ENCODE assay signal across 28 cellular contexts in genomic region chr4:15241946-15242345, GRCh38.
"Had no signal": no experiment of that assay in that cellular context is flagged by ENCODE, and none has a peak within 500 bp of the region (broad histone marks: within the 10 kb centered on the region; RNA-seq: fewer than 3 reads in every experiment).

No MANE protein-coding gene starts in this region.

- H3K9me3 ChIP-seq: body of pancreas, esophagus muscularis mucosa, gastrocnemius medialis had no signal

- H3K4me3 ChIP-seq: body of pancreas, esophagus muscularis mucosa, gastrocnemius medialis had no signal

- H3K27ac ChIP-seq: body of pancreas, esophagus muscularis mucosa, foreskin keratinocyte, gastrocnemius medialis, VCaP had no signal

- H3K27me3 ChIP-seq: body of pancreas, esophagus muscularis mucosa, gastrocnemius medialis had no signal

- H3K36me3 ChIP-seq: esophagus muscularis mucosa, gastrocnemius medialis had no signal

- ATAC-seq: activated CD8-positive, alpha-beta T cell treated with anti-CD3 and anti-CD28 coated beads for 36 hours; activated T-cell treated with anti-CD3 and anti-CD28 coated beads, Interleukin-2, amount 50 U/mL, for 4 hours; activated T-helper 17 cell treated with anti-CD3 and anti-CD28 coated beads, Interleukin-2, amount 50 U/mL, for 72 hours; body of pancreas; effector memory CD8-positive, alpha-beta T cell; foreskin keratinocyte; gastrocnemius medialis; WTC11 had no signal

- H3K4me1 ChIP-seq: body of pancreas, foreskin keratinocyte, gastrocnemius medialis had no signal

- DNase-seq: activated CD4-positive, alpha-beta T cell treated with anti-CD3 and anti-CD28 coated beads for 1 hour; activated CD4-positive, alpha-beta T cell treated with anti-CD3 and anti-CD28 coated beads for 4 hours; activated CD4-positive, alpha-beta T cell treated with anti-CD3 and anti-CD28 coated beads, Interleukin-2, amount 10 ng/mL, durations not matched to agents 7 days and 5 days; activated CD4-positive, alpha-beta T cell treated with anti-CD3 and anti-CD28 coated beads, Interleukin-2, amount 50 U/mL, for 48 hours; activated CD8-positive, alpha-beta memory T cell treated with anti-CD3 and anti-CD28 coated beads for 24 hours; activated CD8-positive, alpha-beta T cell treated with anti-CD3 and anti-CD28 coated beads for 36 hours; activated effector memory CD4-positive, alpha-beta T cell treated with Interleukin-2 at 50 U/mL for 16 hours; activated gamma-delta T cell treated with Interleukin-2 at 50 U/mL for 16 hours; activated naive CD4-positive, alpha-beta T cell treated with anti-CD3 and anti-CD28 coated beads, Interleukin-2, amount 50 U/mL, for 16 hours; activated naive CD4-positive, alpha-beta T cell treated with Interleukin-2 at 50 U/mL for 16 hours; activated T-cell treated with anti-CD3 and anti-CD28 coated beads, Interleukin-2, amount 50 U/mL, for 4 hours; amygdala; aorta; body of pancreas; caudate nucleus; cortex of kidney; dermis blood vessel endothelial cell; effector CD4-positive, alpha-beta T cell; effector memory CD8-positive, alpha-beta T cell; erythroblast; foreskin keratinocyte; gastrocnemius medialis; glutamatergic neuron; T-helper 2 cell had no signal
